Comparison of ENCODE assay signal across 8 cellular contexts in genomic region chr3:152574461-152575079, GRCh38.
A peak's percentile ranks its signal among the peaks of the same experiment; 100 is the strongest.
DNase-seq lines count a peak whose midpoint lies in the region; ATAC-seq and TF ChIP-seq lines count a peak whose summit lies in the region.

No MANE protein-coding gene starts in this region.

- H3K9ac ChIP-seq in SK-N-MC (ENCODE audit: insufficient read length): no peak overlapping the region

- H3K36me3 ChIP-seq in SK-N-MC (ENCODE audit: insufficient read depth, low read length) (no peaks in the 10 kb centered on the region), right lobe of liver (no peaks in the 10 kb centered on the region), transverse colon (no peaks in the 10 kb centered on the region)

- peak; percentile 4 for DNase-seq in ELF-1 (ENCODE audit: low read depth, low spot score)
- peak; percentile 46 for DNase-seq in LoVo (ENCODE audit: low spot score)
- DNase-seq in SK-N-MC (ENCODE audit: low read depth, low spot score): peak; percentile 73
- peak; percentile 88 for DNase-seq in choroid plexus epithelial cell (ENCODE audit: low read depth)
- peak in 1 of 3 donors; percentile 36 for DNase-seq in right lobe of liver
- DNase-seq in transverse colon: peak; percentile 29
- no peak for DNase-seq in NCI-H187 treated with DMSO at 0.1 percent for 48 hours (lab: John Stamatoyannopoulos, UW)

- H3K9me3 ChIP-seq in SK-N-MC (ENCODE audit: low read depth, low read length): no peaks in the 10 kb centered on the region
- no peaks in the 10 kb centered on the region for H3K9me3 ChIP-seq in right lobe of liver
- no peaks in the 10 kb centered on the region for H3K9me3 ChIP-seq in transverse colon

- H3K4me1 ChIP-seq in right lobe of liver (no peaks in the 10 kb centered on the region), transverse colon (no peaks in the 10 kb centered on the region)

- H3K27me3 ChIP-seq in right lobe of liver: no peaks in the 10 kb centered on the region
- no peaks in the 10 kb centered on the region for H3K27me3 ChIP-seq in transverse colon

- 51% methylated on average over 4 of the region's 4 CpGs for WGBS in right lobe of liver (ENCODE audit: insufficient coverage, low coverage, low lambda C conversion rate, missing lambda C conversion rate)
- WGBS in transverse colon (ENCODE audit: low coverage in 1 of 2), 2 donors: 58 to 69% methylated on average over 4 of the region's 4 CpGs

- no peak for TF ChIP-seq POLR2A in right lobe of liver (IDR thresholded peaks at IDR 0.05)
- TF ChIP-seq POLR2A in transverse colon (IDR thresholded peaks at IDR 0.05): no peak

- in situ Hi-C loops in transverse colon (cut with MboI; ENCODE audit: low pct_ligation_motif_present in 1 of 4, low pct_unique_long_range_greater_than_20kb in 1 of 4, low sequenced_read_pairs in 3 of 4): no loop called here

- H3K4me3 ChIP-seq in SK-N-MC (no peak overlapping the region), choroid plexus epithelial cell (ENCODE audit: low read depth, low read length) (no peak overlapping the region), right lobe of liver (no peak overlapping the region), transverse colon (no peak overlapping the region)

- TF ChIP-seq EP300 in transverse colon (IDR thresholded peaks at IDR 0.05; ENCODE audit: low read depth): no peak

- no peak overlapping the region for H3K27ac ChIP-seq in SK-N-MC
- no peak overlapping the region for H3K27ac ChIP-seq in right lobe of liver
- H3K27ac ChIP-seq in transverse colon: no peak overlapping the region

- peak; percentile 84 for ATAC-seq in GM21529 (IDR thresholded peaks at IDR 0.05; ENCODE audit: unreplicated experiment)
- ATAC-seq in right lobe of liver: peak; percentile 83 to 93 (median 88)

- intact Hi-C loops in right lobe of liver (cut with DNase I) (no loop called here), transverse colon (cut with DNase I; ENCODE audit: low total_unique reads) (no loop called here)

- peak; percentile 73 for TF ChIP-seq CTCF in choroid plexus epithelial cell (conservative IDR thresholded peaks at IDR 0.05; ENCODE audit: low read depth, low read length)
- TF ChIP-seq CTCF in right lobe of liver (IDR thresholded peaks at IDR 0.05): peak; percentile 53 to 69 (median 59)
- TF ChIP-seq CTCF in transverse colon (IDR thresholded peaks at IDR 0.05): peak; percentile 33 to 52 (median 35)
